Comparison of ENCODE assay signal across 9 cellular contexts in the genomic region with DNA sequence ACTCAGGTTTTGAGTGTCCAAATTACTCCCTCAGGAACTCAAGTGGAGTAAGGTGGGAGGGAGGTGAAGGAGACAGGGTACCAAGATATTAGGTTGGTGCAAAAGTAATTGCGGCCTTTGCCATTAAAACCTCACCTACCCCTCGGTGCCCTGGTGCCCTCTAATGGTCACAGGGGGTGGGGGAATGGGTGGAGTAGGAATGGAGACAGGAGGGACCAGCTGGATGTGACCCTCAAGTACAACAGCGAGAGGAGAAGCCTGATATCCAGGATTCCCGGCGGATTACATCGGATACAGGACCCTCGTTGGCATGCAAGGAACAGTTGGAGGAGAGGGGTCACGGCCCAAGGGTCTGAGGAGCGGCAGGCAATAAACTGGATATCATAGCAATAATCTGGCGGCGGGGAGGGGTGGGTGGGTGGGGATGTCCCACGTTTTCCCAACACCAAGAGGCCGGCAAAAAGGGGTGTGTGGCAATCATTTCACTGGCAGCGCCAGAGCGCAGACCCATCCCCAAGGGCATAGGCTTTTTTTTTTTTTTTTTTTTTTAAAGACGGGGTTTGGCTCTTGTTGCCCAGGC. TPM values are rescaled to one million over a fixed set of nuclear protein-coding genes. Genes with fewer than 3 reads are reported as not detected.
DNase-seq lines count a peak whose midpoint lies in the region; ATAC-seq, FAIRE-seq and TF ChIP-seq lines count a peak whose summit lies in the region.
"Had no signal": no experiment of that assay in that cellular context is flagged by ENCODE, and none has a peak within 500 bp of the region (broad histone marks: within the 10 kb centered on the region; RNA-seq: fewer than 3 reads in every experiment).

No MANE protein-coding gene starts in this region.

- H3K27ac ChIP-seq in BLaER1 (peak overlapping the region; percentile 35; the same call in 1 of the 2 replicates), liver (ENCODE audit: low read depth in 1 of 2, low read length in 2 of 2) (no peak overlapping the region)

- H3K4me3 ChIP-seq in BLaER1: peak overlapping the region; percentile 95
- no peak overlapping the region for H3K4me3 ChIP-seq in WI38 (ENCODE audit: low read depth, low read length)
- no peak overlapping the region for H3K4me3 ChIP-seq in liver (ENCODE audit: low read depth in 1 of 3, low read length in 3 of 3)

- no peak for ATAC-seq in GM21367 (IDR thresholded peaks at IDR 0.05; ENCODE audit: unreplicated experiment)
- ATAC-seq: left colon had no signal

- TF ChIP-seq RAD21 in liver (IDR thresholded peaks at IDR 0.05): peak; percentile 58 to 72

- H3K4me2 ChIP-seq in BLaER1: peak overlapping the region; percentile 84

- 74% methylated on average over 16 of the region's 16 CpGs for WGBS in liver

- no peaks in the 10 kb centered on the region for H3K27me3 ChIP-seq in BLaER1
- no peaks in the 10 kb centered on the region for H3K27me3 ChIP-seq in liver (ENCODE audit: control insufficient read depth in 4 of 4, insufficient read depth in 4 of 4, low read length in 3 of 4)

- H3K4me1 ChIP-seq in BLaER1 (peaks cover 57% of the 10 kb centered on the region), liver (ENCODE audit: control insufficient read depth in 4 of 4, insufficient read depth in 4 of 4, low read length in 3 of 4) (peaks cover 4 to 28% (median 21%) of the 10 kb centered on the region in 4 donors)

- TF ChIP-seq CTCF in WI38 (IDR thresholded peaks at IDR 0.05; ENCODE audit: low read depth, low read length): 0 out of 2 replicates have a peak, but pooled peaks have one; percentile 4
- TF ChIP-seq CTCF in liver (IDR thresholded peaks at IDR 0.05; ENCODE audit: low read depth, low read length, missing input control): peak; percentile 25

- H3K9me3 ChIP-seq in BLaER1 (no peaks in the 10 kb centered on the region), liver (ENCODE audit: control insufficient read depth in 4 of 4, low read length in 3 of 4) (no peaks in the 10 kb centered on the region)

- peak; percentile 41 for FAIRE-seq in GM12891 (lab: Jason Lieb, UNC)

- no peak for DNase-seq in GM12891 (ENCODE audit: insufficient read length, low spot score)
- no peak for DNase-seq in NCI-H524 (lab: John Stamatoyannopoulos, UW)
- DNase-seq in Ammon's horn (ENCODE audit: low spot score): no peak
- no peak for DNase-seq in NCI-H748 (lab: John Stamatoyannopoulos, UW; ENCODE audit: unreplicated experiment)

- H4K20me1 ChIP-seq in BLaER1: no peaks in the 10 kb centered on the region

- TF ChIP-seq POLR2A in GM12891 (IDR thresholded peaks at IDR 0.05; ENCODE audit: low read depth, low read length): no peak

- H3K36me3 ChIP-seq in BLaER1: 0 out of 2 replicates have a peak, but pooled peaks cover 6% of the 10 kb centered on the region
- H3K36me3 ChIP-seq in liver (ENCODE audit: control insufficient read depth in 4 of 4, insufficient read depth in 3 of 4, low read depth in 1 of 4, low read length in 3 of 4): no peaks in the 10 kb centered on the region

- 0 out of 2 replicates have a peak overlapping the region, but pooled peaks have one; percentile 57 for H3K9ac ChIP-seq in BLaER1
- no peak overlapping the region for H3K9ac ChIP-seq in liver (ENCODE audit: low read depth in 1 of 2, low read length in 2 of 2)

TF ChIP-seq in GM12891, 5 proteins besides CTCF, POLR2A, EP300 and RAD21:
- TF ChIP-seq POU2F2 (IDR thresholded peaks at IDR 0.05; ENCODE audit: low read depth, low read length) (no peak), TAF1 (IDR thresholded peaks at IDR 0.05; ENCODE audit: low read depth, low read length) (no peak), SPI1 (IDR thresholded peaks at IDR 0.05; ENCODE audit: low read depth, low read length) (no peak), POLR2AphosphoS5 (IDR thresholded peaks at IDR 0.05; ENCODE audit: low read depth, low read length) (no peak), PAX5 (IDR thresholded peaks at IDR 0.05; ENCODE audit: insufficient read depth, low read length, severe bottlenecking) (no peak)

TF ChIP-seq in liver, 16 proteins besides CTCF, POLR2A, EP300 and RAD21:
- TF ChIP-seq GABPA (IDR thresholded peaks at IDR 0.05 in 1 of 2, conservative IDR thresholded peaks at IDR 0.05 in 1 of 2) (no peak), HNF4A (conservative IDR thresholded peaks at IDR 0.05) (no peak), HNF4G (IDR thresholded peaks at IDR 0.05) (no peak), JUND (IDR thresholded peaks at IDR 0.05) (no peak), NR2F2 (IDR thresholded peaks at IDR 0.05) (no peak), SP1 (IDR thresholded peaks at IDR 0.05) (no peak), FOXA2 (IDR thresholded peaks at IDR 0.05) (no peak), YY1 (IDR thresholded peaks at IDR 0.05) (no peak), ZBTB33 (IDR thresholded peaks at IDR 0.05) (no peak), TAF1 (conservative IDR thresholded peaks at IDR 0.05) (no peak)
TF ChIP-seq in liver: peak in this region for 0.

RNA-seq across cellular contexts. Expression of gene ZBTB7B, which starts 4.3 kb away (rescaled TPM):
- 22.6 TPM for polyA plus RNA-seq in GM12891 (2012; ENCODE audit: low read depth, missing spikeins)
- total RNA-seq in liver: 10 to 100 TPM; 10.3 to 50.2 TPM
- polyA plus RNA-seq in liver: 10 to 100 TPM in 1 of 2 donors, 1 to 10 TPM in 1; 7.0 to 31.9 TPM

RNA-seq across cellular contexts. Expression of gene LENEP, which starts 4.9 kb away (rescaled TPM):
- polyA plus RNA-seq in GM12891 (2012; ENCODE audit: low read depth, missing spikeins): 0.27 TPM
- under 1 TPM in 1 of 2 donors, not detected in 1; 0.42 TPM for total RNA-seq in liver
- not detected for polyA plus RNA-seq in liver

RNA-seq across cellular contexts. Expression of gene FLAD1, which starts 15.1 kb away (rescaled TPM):
- 34.2 TPM for polyA plus RNA-seq in GM12891 (2012; ENCODE audit: low read depth, missing spikeins)
- total RNA-seq in liver: 10 to 100 TPM; 10.4 to 20.2 TPM
- 10 to 100 TPM; 24.7 to 31.6 TPM for polyA plus RNA-seq in liver

RNA-seq across cellular contexts. Expression of gene CKS1B, which starts 23.8 kb away (rescaled TPM):
- 175 TPM for polyA plus RNA-seq in GM12891 (2012; ENCODE audit: low read depth, missing spikeins)
- total RNA-seq in liver: 10 to 100 TPM; 32.4 to 54.4 TPM
- polyA plus RNA-seq in liver: 10 to 100 TPM; 34.3 to 57.9 TPM

RNA-seq across cellular contexts. Expression of gene SHC1, which starts 27.7 kb away (rescaled TPM):
- polyA plus RNA-seq in GM12891 (2012; ENCODE audit: low read depth, missing spikeins): 16.1 TPM
- total RNA-seq in liver: 10 to 100 TPM; 53.2 to 65.5 TPM
- 10 to 100 TPM; 27.2 to 62.8 TPM for polyA plus RNA-seq in liver
